In genomic region chr4:147924604-147925412, GRCh38 we compare ENCODE assay signal across 8 cellular contexts.
DNase-seq lines count a peak whose midpoint lies in the region; ATAC-seq and TF ChIP-seq lines count a peak whose summit lies in the region.

No MANE protein-coding gene starts in this region.

- in situ Hi-C loops in SK-MEL-5 (cut with HindIII; ENCODE audit: low pct_unique_long_range_greater_than_20kb, low sequenced_read_pairs) = no loop called here

- no peak overlapping the region for H3K27ac ChIP-seq in 22Rv1
- H3K27ac ChIP-seq in hepatocyte = no peak overlapping the region
- H3K27ac ChIP-seq in vagina = no peak overlapping the region
- H3K27ac ChIP-seq in tibial artery = no peak overlapping the region

- H3K36me3 ChIP-seq in hepatocyte (replicated peaks; ENCODE audit: insufficient read depth, low read depth) (no peaks in the 10 kb centered on the region), vagina (no peaks in the 10 kb centered on the region), tibial artery (peaks cover 3 to 23% (median 12%) of the 10 kb centered on the region in 3 donors)

- ATAC-seq in HG03442 (IDR thresholded peaks at IDR 0.05; ENCODE audit: unreplicated experiment) = no peak
- no peak for ATAC-seq in HG03432 (IDR thresholded peaks at IDR 0.05; ENCODE audit: unreplicated experiment)

- 27% methylated on average over 3 of the region's 3 CpGs for WGBS in hepatocyte (ENCODE audit: low lambda C conversion rate, missing lambda C conversion rate)

- no peak overlapping the region for H3K4me2 ChIP-seq in hepatocyte

- H4K20me1 ChIP-seq in hepatocyte (ENCODE audit: insufficient read depth, poor library complexity, severe bottlenecking) = no peaks in the 10 kb centered on the region

- intact Hi-C loops in vagina (cut with DNase I) (no loop called here), tibial artery (cut with DNase I; ENCODE audit: low total_unique reads) (no loop called here)

- H2AFZ ChIP-seq in hepatocyte = no peak overlapping the region

- peak; percentile 82 for TF ChIP-seq CTCF in 22Rv1 (IDR thresholded peaks at IDR 0.05)
- peak; percentile 30; the same call in 1 of the 2 replicates for TF ChIP-seq CTCF in GM12875 (IDR thresholded peaks at IDR 0.05; ENCODE audit: borderline replicate concordance, insufficient read depth, low read depth, low read length)
- peak; percentile 65 for TF ChIP-seq CTCF in hepatocyte (IDR thresholded peaks at IDR 0.05; ENCODE audit: poor library complexity)
- peak in 2 of 3 experiments; percentile 17 to 21 for TF ChIP-seq CTCF in vagina (IDR thresholded peaks at IDR 0.05)
- TF ChIP-seq CTCF in tibial artery (IDR thresholded peaks at IDR 0.05) = peak in 1 of 2 experiments; percentile 12

- H3K4me1 ChIP-seq in hepatocyte (ENCODE audit: insufficient read depth) = peaks cover 15% of the 10 kb centered on the region
- peaks cover 25% of the 10 kb centered on the region for H3K4me1 ChIP-seq in vagina
- peaks cover 0 to 18% (median 4%) of the 10 kb centered on the region in 4 donors for H3K4me1 ChIP-seq in tibial artery

- DNase-seq in SK-MEL-5 (ENCODE audit: low read depth, low spot score) (peak; percentile 40), hepatocyte (ENCODE audit: low spot score) (peak; percentile 69), vagina (ENCODE audit: extremely low spot score in 2 of 2) (no peak), tibial artery (no peak)

- no peak for TF ChIP-seq POLR2A in vagina (IDR thresholded peaks at IDR 0.05)

- no peaks in the 10 kb centered on the region for H3K27me3 ChIP-seq in hepatocyte
- H3K27me3 ChIP-seq in vagina = no peaks in the 10 kb centered on the region
- no peaks in the 10 kb centered on the region for H3K27me3 ChIP-seq in tibial artery

- H3K79me2 ChIP-seq in hepatocyte = no peaks in the 10 kb centered on the region

- H3K9me2 ChIP-seq in hepatocyte (replicated peaks; ENCODE audit: insufficient read depth) = no peaks in the 10 kb centered on the region

- no peak overlapping the region for H3K4me3 ChIP-seq in GM12875 (ENCODE audit: low read depth, low read length)
- no peak overlapping the region for H3K4me3 ChIP-seq in hepatocyte
- H3K4me3 ChIP-seq in vagina = no peak overlapping the region
- H3K4me3 ChIP-seq in tibial artery = no peak overlapping the region

- no peaks in the 10 kb centered on the region for H3K9me3 ChIP-seq in hepatocyte (ENCODE audit: low read depth)
- H3K9me3 ChIP-seq in vagina = no peaks in the 10 kb centered on the region
- no peaks in the 10 kb centered on the region for H3K9me3 ChIP-seq in tibial artery

Comparison
In these comparisons a context has a peak if more than half of its experiments do, and no peak if none do; other contexts are left out.
1. DNase-seq: peak in SK-MEL-5 (single experiment) and hepatocyte (single experiment); none in vagina (0 of 2) and tibial artery (0 of 2).